Comparison of ENCODE assay signal across 23 cellular contexts in the genomic region with DNA sequence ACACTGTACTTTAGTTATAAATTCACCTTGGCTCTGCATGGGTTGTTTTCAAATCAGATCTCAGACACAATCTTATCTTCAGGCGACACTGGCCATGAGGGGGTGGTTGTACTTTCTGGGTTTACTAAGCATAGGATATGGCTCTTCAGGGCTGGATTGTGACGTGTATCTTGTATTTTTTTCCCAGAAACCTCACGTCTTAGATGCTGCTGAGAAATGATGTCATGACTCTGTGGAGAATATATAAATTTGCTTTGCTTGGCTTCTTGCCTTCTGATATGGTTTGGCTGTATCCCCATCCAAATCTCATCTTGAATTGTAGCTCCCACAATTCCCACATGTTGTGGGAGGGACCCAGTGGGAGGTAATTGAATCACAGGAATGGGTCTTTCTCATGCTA.
"Had no signal": no experiment of that assay in that cellular context is flagged by ENCODE, and none has a peak within 500 bp of the region (broad histone marks: within the 10 kb centered on the region; RNA-seq: fewer than 3 reads in every experiment).

No MANE protein-coding gene starts in this region.

- ATAC-seq: left lobe of liver; natural killer cell; psoas muscle; right cardiac atrium; stimulated activated naive B cell treated with anti-CD40 and anti-IgM and Interleukin-4, amounts not matched to agents 10 μg/mL and 1 μg/mL and 100 μg/mL, for 72 hours; upper lobe of right lung had no signal

- H3K27ac ChIP-seq: ovary, psoas muscle, skin epidermis, spleen, suprapubic skin, transverse colon, upper lobe of right lung, vagina had no signal

- H3K9me3 Mint-ChIP-seq: stimulated activated naive B cell treated with anti-CD40 and anti-IgM and Interleukin-4, amounts not matched to agents 10 μg/mL and 1 μg/mL and 100 μg/mL, for 72 hours; stimulated activated naive CD8-positive, alpha-beta T cell treated with anti-CD3 and anti-CD28 coated beads, Interleukin-15, Interleukin-2, amounts not matched to agents 100 ng/mL and 50 ng/mL, for 24 hours had no signal

- H3K4me1 Mint-ChIP-seq: memory B cell; natural killer cell; stimulated activated naive B cell treated with anti-CD40 and anti-IgM and Interleukin-4, amounts not matched to agents 10 μg/mL and 1 μg/mL and 100 μg/mL, for 72 hours had no signal

- H3K4me1 ChIP-seq: psoas muscle, spleen, suprapubic skin, transverse colon, upper lobe of right lung, vagina had no signal

- H3K4me3 Mint-ChIP-seq: memory B cell; natural killer cell; stimulated activated naive B cell treated with anti-CD40 and anti-IgM and Interleukin-4, amounts not matched to agents 10 μg/mL and 1 μg/mL and 100 μg/mL, for 72 hours; stimulated activated naive CD8-positive, alpha-beta T cell treated with anti-CD3 and anti-CD28 coated beads, Interleukin-15, Interleukin-2, amounts not matched to agents 100 ng/mL and 50 ng/mL, for 24 hours had no signal

- H3K27me3 ChIP-seq: ovary, suprapubic skin, transverse colon, upper lobe of right lung, vagina had no signal

- H3K36me3 Mint-ChIP-seq: memory B cell; natural killer cell; stimulated activated naive B cell treated with anti-CD40 and anti-IgM and Interleukin-4, amounts not matched to agents 10 μg/mL and 1 μg/mL and 100 μg/mL, for 72 hours had no signal

- DNase-seq: cortex of kidney; effector CD4-positive, alpha-beta T cell; foreskin melanocyte; hypothalamus; kidney; natural killer cell; occipital lobe; ovary; posterior cingulate gyrus; psoas muscle; right cardiac atrium; spleen; stimulated activated CD4-positive, alpha-beta T cell treated with anti-CD3 and anti-CD28 coated beads, Interleukin-2, amount 100 ng/mL, for 48 hours; stimulated activated naive B cell treated with anti-CD40 and anti-IgM and Interleukin-4, amounts not matched to agents 10 μg/mL and 1 μg/mL and 100 μg/mL, for 72 hours; transverse colon; upper lobe of right lung had no signal

- H3K27ac Mint-ChIP-seq: memory B cell; natural killer cell; stimulated activated naive B cell treated with anti-CD40 and anti-IgM and Interleukin-4, amounts not matched to agents 10 μg/mL and 1 μg/mL and 100 μg/mL, for 72 hours; stimulated activated naive CD8-positive, alpha-beta T cell treated with anti-CD3 and anti-CD28 coated beads, Interleukin-15, Interleukin-2, amounts not matched to agents 100 ng/mL and 50 ng/mL, for 24 hours had no signal

- FAIRE-seq: kidney had no signal

- H3K36me3 ChIP-seq: ovary, spleen, suprapubic skin, transverse colon, upper lobe of right lung, vagina had no signal

- H3K9me3 ChIP-seq: ovary, psoas muscle, suprapubic skin, transverse colon, upper lobe of right lung, vagina had no signal

- H3K4me3 ChIP-seq: lung, ovary, psoas muscle, skin epidermis, spleen, suprapubic skin, transverse colon, upper lobe of right lung, vagina had no signal
